1 cellular context compared by ENCODE assay signal in genomic region chr6:158561938-158562337, GRCh38.
TF ChIP-seq lines count a peak whose summit lies in the region.

No MANE protein-coding gene starts in this region.

TF ChIP-seq in endothelial cell of umbilical vein, 7 proteins besides CTCF, POLR2A, EP300 and RAD21 (continued from another document):
- no peak for TF ChIP-seq MAX (IDR thresholded peaks at IDR 0.05; ENCODE audit: insufficient read depth, insufficient read length)
- TF ChIP-seq MYC (IDR thresholded peaks at IDR 0.05; ENCODE audit: low read depth, low read length) = no peak
- TF ChIP-seq JUN (IDR thresholded peaks at IDR 0.05; ENCODE audit: borderline replicate concordance, insufficient read depth, insufficient read length, low read depth) = no peak
- TF ChIP-seq FOS (IDR thresholded peaks at IDR 0.05; ENCODE audit: borderline replicate concordance, insufficient read depth, low read length) = no peak
- no peak for TF ChIP-seq GATA2 (IDR thresholded peaks at IDR 0.05; ENCODE audit: insufficient read depth, insufficient read length, low read depth, low read length)
- no peak for TF ChIP-seq EZH2 (IDR thresholded peaks at IDR 0.05; ENCODE audit: borderline replicate concordance, low read depth, low read length, severe bottlenecking)
